1 cellular context compared by ENCODE assay signal in genomic region chr15:33191641-33192040, GRCh38.
TF ChIP-seq lines count a peak whose summit lies in the region.

No MANE protein-coding gene starts in this region.

TF ChIP-seq in GM23338, 12 proteins besides CTCF, POLR2A, EP300 and RAD21 (continued from another document):
- TF ChIP-seq ZNF462 (CRISPR knock-in tag; IDR thresholded peaks at IDR 0.05) (no peak), POLR2AphosphoS5 (IDR thresholded peaks at IDR 0.05; ENCODE audit: low read depth) (no peak), NANOG (IDR thresholded peaks at IDR 0.05; ENCODE audit: borderline replicate concordance) (no peak), ETS1 (IDR thresholded peaks at IDR 0.05) (no peak), EZH2 (IDR thresholded peaks at IDR 0.05; ENCODE audit: low read depth, unreplicated experiment) (no peak)
